In the genomic region with DNA sequence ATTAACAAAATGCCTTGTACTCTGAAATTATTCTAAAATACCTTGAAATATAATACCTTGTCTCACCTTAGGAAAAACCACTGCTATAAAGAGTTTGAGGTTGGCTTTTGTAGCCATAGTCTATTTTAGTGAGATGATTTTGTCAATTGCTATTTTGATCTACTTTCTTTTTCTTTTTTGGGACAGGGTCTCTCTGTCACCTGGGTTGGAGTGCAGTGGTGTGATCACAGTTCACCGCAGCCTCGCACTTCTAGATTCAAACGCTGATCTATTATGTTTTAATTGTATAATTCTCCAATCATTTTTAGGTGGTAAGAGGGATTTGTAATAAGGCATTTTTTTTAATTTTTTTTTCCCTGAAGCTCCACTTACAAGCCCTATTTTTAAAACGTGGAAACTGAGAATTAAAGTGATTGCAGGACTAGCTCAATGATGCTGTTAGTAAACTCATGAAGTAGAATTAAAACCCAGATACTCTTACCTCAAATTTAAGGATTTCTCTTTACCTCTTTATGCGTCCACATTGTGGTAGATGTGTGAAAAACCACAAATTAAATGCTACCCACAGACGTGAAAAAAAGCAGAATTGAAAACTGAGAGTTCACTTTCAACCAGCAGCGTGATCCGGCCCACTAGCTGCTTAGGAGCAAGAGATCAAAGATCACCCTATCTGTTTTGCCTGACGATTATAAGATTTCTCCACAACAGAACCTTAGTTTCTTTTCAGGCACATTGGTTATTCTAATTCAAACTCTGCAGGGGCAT, we compare ENCODE assay signal across 12 cellular contexts.
DNase-seq lines count a peak whose midpoint lies in the region; ATAC-seq and TF ChIP-seq lines count a peak whose summit lies in the region.
"Had no signal": no experiment of that assay in that cellular context is flagged by ENCODE, and none has a peak within 500 bp of the region (broad histone marks: within the 10 kb centered on the region; RNA-seq: fewer than 3 reads in every experiment).

No MANE protein-coding gene starts in this region.

- peaks cover 6% of the 10 kb centered on the region for H3K27me3 Mint-ChIP-seq in activated CD8-positive, alpha-beta T cell treated with anti-CD3 and anti-CD28 coated beads, Interleukin-2, amount 10 ng/mL, durations not matched to agents 7 days and 5 days (ENCODE audit: low read depth)
- no peaks in the 10 kb centered on the region for H3K27me3 Mint-ChIP-seq in Calu3 (ENCODE audit: unreplicated experiment)
- H3K27me3 Mint-ChIP-seq in MCF 10A (ENCODE audit: insufficient read depth, unreplicated experiment) = no peaks in the 10 kb centered on the region

- no peaks in the 10 kb centered on the region for H3K27me3 ChIP-seq in adrenal gland
- H3K27me3 ChIP-seq: body of pancreas had no signal

- H3K4me1 Mint-ChIP-seq in activated CD8-positive, alpha-beta T cell treated with anti-CD3 and anti-CD28 coated beads, Interleukin-2, amount 10 ng/mL, durations not matched to agents 7 days and 5 days (ENCODE audit: low read depth) = no peaks in the 10 kb centered on the region
- H3K4me1 Mint-ChIP-seq in Calu3 (ENCODE audit: low read depth, unreplicated experiment) (no peaks in the 10 kb centered on the region), MCF 10A (ENCODE audit: insufficient read depth, unreplicated experiment) (no peaks in the 10 kb centered on the region)

- H3K36me3 Mint-ChIP-seq in activated CD8-positive, alpha-beta T cell treated with anti-CD3 and anti-CD28 coated beads, Interleukin-2, amount 10 ng/mL, durations not matched to agents 7 days and 5 days (ENCODE audit: low read depth) = no peaks in the 10 kb centered on the region
- H3K36me3 Mint-ChIP-seq in Calu3 (ENCODE audit: insufficient read depth, unreplicated experiment) (no peaks in the 10 kb centered on the region), MCF 10A (ENCODE audit: insufficient read depth, unreplicated experiment) (no peaks in the 10 kb centered on the region)

- intact Hi-C loops in Calu3 (cut with micrococcal nuclease; ENCODE audit: unreplicated experiment) = loop anchor here (5.0 kb wide), 1 partner anchor 38 kb away; no protein-coding TSS in a partner anchor
- intact Hi-C loops in adrenal gland (cut with DNase I) = no loop called here
- intact Hi-C loops in MCF 10A (cut with micrococcal nuclease) = no loop called here

- TF ChIP-seq CTCF in Calu3 (IDR thresholded peaks at IDR 0.05; ENCODE audit: unreplicated experiment) (no peak), adrenal gland (IDR thresholded peaks at IDR 0.05) (no peak), MCF 10A (IDR thresholded peaks at IDR 0.05; ENCODE audit: unreplicated experiment) (no peak)

- DNase-seq in activated CD8-positive, alpha-beta T cell treated with anti-CD3 and anti-CD28 coated beads, Interleukin-2, amount 10 ng/mL, durations not matched to agents 7 days and 5 days = no peak
- DNase-seq in Calu3 (no peak), adrenal gland (no peak), MCF 10A (ENCODE audit: unreplicated experiment) (no peak)
- no peak for DNase-seq in stimulated activated CD8-positive, alpha-beta memory T cell treated with anti-CD3 and anti-CD28 coated beads, Interleukin-4, amount 100 ng/mL, for 48 hours
- DNase-seq: body of pancreas, IMR-90, left ventricle myocardium inferior, NCI-H526 had no signal

- H3K4me3 ChIP-seq in adrenal gland = no peak overlapping the region
- H3K4me3 ChIP-seq: body of pancreas, left ventricle myocardium inferior had no signal

- H3K4me3 Mint-ChIP-seq in activated CD8-positive, alpha-beta T cell treated with anti-CD3 and anti-CD28 coated beads, Interleukin-2, amount 10 ng/mL, durations not matched to agents 7 days and 5 days = no peak overlapping the region
- no peak overlapping the region for H3K4me3 Mint-ChIP-seq in Calu3 (ENCODE audit: low read depth, unreplicated experiment)
- no peak overlapping the region for H3K4me3 Mint-ChIP-seq in MCF 10A (ENCODE audit: unreplicated experiment)

- no peaks in the 10 kb centered on the region for H3K9me3 Mint-ChIP-seq in activated CD8-positive, alpha-beta T cell treated with anti-CD3 and anti-CD28 coated beads, Interleukin-2, amount 10 ng/mL, durations not matched to agents 7 days and 5 days (ENCODE audit: insufficient read depth)
- no peaks in the 10 kb centered on the region for H3K9me3 Mint-ChIP-seq in Calu3 (ENCODE audit: low read depth, unreplicated experiment)
- H3K9me3 Mint-ChIP-seq in MCF 10A (ENCODE audit: unreplicated experiment) = no peaks in the 10 kb centered on the region

- POLR2A ChIA-PET in activated CD8-positive, alpha-beta T cell treated with anti-CD3 and anti-CD28 coated beads, Interleukin-2, amount 10 ng/mL, durations not matched to agents 7 days and 5 days (lab: Charles Lee) = no interaction called here
- POLR2A ChIA-PET in MCF 10A (lab: Yijun Ruan, JAX) = no interaction called here

- BruUV-seq in Calu3 (replicated peaks; lab: Mats Ljungman, UMichigan) (no TSS peak), MCF 10A (replicated peaks; lab: Mats Ljungman, UMichigan) (no TSS peak)

- no peaks in the 10 kb centered on the region for H3K4me1 ChIP-seq in adrenal gland (replicated peaks in 1 of 2)
- H3K4me1 ChIP-seq: body of pancreas, left ventricle myocardium inferior had no signal

- CTCF ChIA-PET in activated CD8-positive, alpha-beta T cell treated with anti-CD3 and anti-CD28 coated beads, Interleukin-2, amount 10 ng/mL, durations not matched to agents 7 days and 5 days (lab: Charles Lee) = no interaction called here
- CTCF ChIA-PET in Calu3 (lab: Charles Lee) (no interaction called here), MCF 10A (lab: Yijun Ruan, JAX) (interaction anchor here (0.7 kb wide), 1 partner anchor 582 kb away, joined by 3 read pairs; no protein-coding TSS in a partner anchor)

- no peak for TF ChIP-seq POLR2A in adrenal gland (IDR thresholded peaks at IDR 0.05)

- no peak overlapping the region for H3K27ac ChIP-seq in adrenal gland
- H3K27ac ChIP-seq: body of pancreas, left ventricle myocardium inferior had no signal

- H3K9me3 ChIP-seq in adrenal gland (replicated peaks in 1 of 3) = no peaks in the 10 kb centered on the region
- H3K9me3 ChIP-seq: body of pancreas, left ventricle myocardium inferior had no signal

- H3K27ac Mint-ChIP-seq in activated CD8-positive, alpha-beta T cell treated with anti-CD3 and anti-CD28 coated beads, Interleukin-2, amount 10 ng/mL, durations not matched to agents 7 days and 5 days = no peak overlapping the region
- H3K27ac Mint-ChIP-seq in Calu3 (ENCODE audit: unreplicated experiment) (no peak overlapping the region), MCF 10A (ENCODE audit: low read depth, unreplicated experiment) (no peak overlapping the region)

- no peaks in the 10 kb centered on the region for H3K36me3 ChIP-seq in adrenal gland (replicated peaks in 1 of 2)
- H3K36me3 ChIP-seq: left ventricle myocardium inferior had no signal

- 58 to 67% (median 61%) methylated on average over 9 of the region's 9 CpGs for WGBS in adrenal gland, 4 donors

- ATAC-seq in GM18868 (IDR thresholded peaks at IDR 0.05; ENCODE audit: unreplicated experiment) = peak; percentile 98
- ATAC-seq in GM21529 (IDR thresholded peaks at IDR 0.05; ENCODE audit: unreplicated experiment) = peak; percentile 99
- peak; percentile 99 for ATAC-seq in HG03159 (IDR thresholded peaks at IDR 0.05; ENCODE audit: unreplicated experiment)
- ATAC-seq in activated CD8-positive, alpha-beta T cell treated with anti-CD3 and anti-CD28 coated beads, Interleukin-2, amount 10 ng/mL, durations not matched to agents 7 days and 5 days = peak; percentile 27
- ATAC-seq: body of pancreas had no signal

Comparison
In these comparisons a context has a peak if more than half of its experiments do, and no peak if none do; other contexts are left out.
1. ATAC-seq: peak in every context shown above with its lines; median percentile 99 in GM21529; 99 in HG03159; 98 in GM18868; 27 in activated CD8-positive, alpha-beta T cell treated with anti-CD3 and anti-CD28 coated beads, Interleukin-2, amount 10 ng/mL, durations not matched to agents 7 days and 5 days.